ENCODE assay signal across 35 cellular contexts in the genomic region with DNA sequence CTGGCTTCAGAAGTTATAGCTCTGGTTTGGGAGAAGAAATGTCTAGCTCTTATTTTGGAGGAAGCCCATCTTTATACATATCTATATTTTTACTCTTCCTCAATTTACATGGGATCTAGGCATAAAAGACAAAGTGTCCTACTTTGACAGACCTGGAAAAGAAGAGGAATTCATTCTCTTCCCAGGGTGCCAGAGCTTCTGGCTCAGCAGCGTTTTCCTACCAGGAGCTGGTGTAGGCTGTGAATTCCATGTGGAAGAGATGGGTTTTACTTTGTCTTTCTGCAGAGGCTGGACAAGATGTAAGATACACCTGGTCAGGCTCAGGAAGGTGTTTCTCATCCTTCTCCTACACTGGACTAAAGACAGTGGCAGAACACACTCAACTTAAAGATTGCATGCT. TPM values are rescaled to one million over a fixed set of nuclear protein-coding genes. Genes with fewer than 3 reads are reported as not detected.
"Had no signal": no experiment of that assay in that cellular context is flagged by ENCODE, and none has a peak within 500 bp of the region (broad histone marks: within the 10 kb centered on the region; RNA-seq: fewer than 3 reads in every experiment).

No MANE protein-coding gene starts in this region.

- ATAC-seq: activated naive CD4-positive, alpha-beta T cell treated with anti-CD3 and anti-CD28 coated beads, Interleukin-2, amount 50 U/mL, for 72 hours; activated naive CD8-positive, alpha-beta T cell treated with anti-CD3 and anti-CD28 coated beads, Interleukin-2, amount 50 U/mL, for 24 hours; activated T-cell treated with anti-CD3 and anti-CD28 coated beads, Interleukin-2, amount 50 U/mL, for 4 hours; activated T-cell treated with anti-CD3 and anti-CD28 coated beads, Interleukin-2, amount 50 U/mL, for 72 hours; activated T-helper 17 cell treated with anti-CD3 and anti-CD28 coated beads, Interleukin-2, amount 50 U/mL, for 72 hours; body of pancreas had no signal

- H3K27ac ChIP-seq: adrenal gland, ascending aorta, body of pancreas, brain microvascular endothelial cell, breast epithelium, cardiac muscle cell had no signal

- H3K36me3 ChIP-seq: brain microvascular endothelial cell, breast epithelium, cardiac muscle cell had no signal

- H3K4me3 ChIP-seq: adrenal gland, ascending aorta, body of pancreas, breast epithelium, cardiac muscle cell had no signal

- H3K27me3 ChIP-seq: adrenal gland, ascending aorta, body of pancreas, brain microvascular endothelial cell, breast epithelium, cardiac muscle cell had no signal

- DNase-seq: activated effector memory CD4-positive, alpha-beta T cell treated with anti-CD3 and anti-CD28 coated beads, Interleukin-2, amount 50 U/mL, for 16 hours; activated effector memory CD4-positive, alpha-beta T cell treated with Interleukin-2 at 50 U/mL for 16 hours; activated gamma-delta T cell; activated gamma-delta T cell treated with Interleukin-2 at 50 U/mL for 16 hours; activated naive CD4-positive, alpha-beta T cell; activated naive CD4-positive, alpha-beta T cell treated with anti-CD3 and anti-CD28 coated beads for 36 hours; activated naive CD4-positive, alpha-beta T cell treated with anti-CD3 and anti-CD28 coated beads, Interleukin-2, amount 10 ng/mL, durations not matched to agents 7 days and 5 days; activated naive CD4-positive, alpha-beta T cell treated with anti-CD3 and anti-CD28 coated beads, Interleukin-2, amount 50 U/mL, for 16 hours; activated naive CD4-positive, alpha-beta T cell treated with Interleukin-2 at 50 U/mL for 16 hours; activated naive CD8-positive, alpha-beta T cell treated with anti-CD3 and anti-CD28 coated beads for 36 hours; activated naive CD8-positive, alpha-beta T cell treated with anti-CD3 and anti-CD28 coated beads, Interleukin-2, amount 10 ng/mL, durations not matched to agents 7 days and 5 days; activated naive CD8-positive, alpha-beta T cell treated with anti-CD3 and anti-CD28 coated beads, Interleukin-2, amount 50 U/mL, for 24 hours; activated T-cell treated with anti-CD3 and anti-CD28 coated beads, Interleukin-2, amount 50 U/mL, for 1 hour; activated T-cell treated with anti-CD3 and anti-CD28 coated beads, Interleukin-2, amount 50 U/mL, for 24 hours; activated T-cell treated with anti-CD3 and anti-CD28 coated beads, Interleukin-2, amount 50 U/mL, for 4 hours; activated T-cell treated with anti-CD3 and anti-CD28 coated beads, Interleukin-2, amount 50 U/mL, for 48 hours; activated T-cell treated with anti-CD3 and anti-CD28 coated beads, Interleukin-2, amount 50 U/mL, for 72 hours; adrenal gland; amniotic stem cell; amygdala; anterior cingulate cortex; aorta; body of pancreas; brain microvascular endothelial cell; caudate nucleus; central memory CD4-positive, alpha-beta T cell; cerebellar nuclear complex had no signal

- H3K9me3 ChIP-seq: adrenal gland, ascending aorta, body of pancreas, breast epithelium had no signal

- H3K4me1 ChIP-seq: adrenal gland, ascending aorta, body of pancreas, breast epithelium had no signal

RNA-seq across cellular contexts. Expression of a gene that starts 50.2 kb away (rescaled TPM):
- total RNA-seq: activated naive CD4-positive, alpha-beta T cell treated with anti-CD3 and anti-CD28 coated beads for 36 hours; activated naive CD4-positive, alpha-beta T cell treated with anti-CD3 and anti-CD28 coated beads, Interleukin-2, amount 50 U/mL, for 72 hours; activated naive CD8-positive, alpha-beta T cell treated with anti-CD3 and anti-CD28 coated beads for 36 hours; activated naive CD8-positive, alpha-beta T cell treated with anti-CD3 and anti-CD28 coated beads, Interleukin-2, amount 10 ng/mL, durations not matched to agents 7 days and 5 days; activated T-cell treated with anti-CD3 and anti-CD28 coated beads, Interleukin-2, amount 50 U/mL, for 4 hours; activated T-cell treated with anti-CD3 and anti-CD28 coated beads, Interleukin-2, amount 50 U/mL, for 72 hours; activated T-helper 1 cell treated with anti-CD3 and anti-CD28 coated beads, Interleukin-12 subunit alpha, Interleukin-12 subunit beta, Interleukin-2, Interleukin-4 antibody, amounts not matched to agents 30 ng/mL and 10 ng/mL and 1 ng/mL, durations not matched to agents 14 hours and 24 hours and 36 hours; activated T-helper 17 cell treated with anti-CD3 and anti-CD28 coated beads, Interleukin-2, amount 50 U/mL, for 72 hours; activated T-helper 2 cell treated with anti-CD3 and anti-CD28 coated beads, Interferon-gamma antibody, Interleukin-2, Interleukin-4, amounts not matched to agents 10 μg/mL and 5 μg/mL and 100 μg/mL, durations not matched to agents 14 hours and 24 hours and 36 hours; aorta; ascending aorta; cardiac septum had no signal
